ENCODE assay signal across 11 cellular contexts in the genomic region with DNA sequence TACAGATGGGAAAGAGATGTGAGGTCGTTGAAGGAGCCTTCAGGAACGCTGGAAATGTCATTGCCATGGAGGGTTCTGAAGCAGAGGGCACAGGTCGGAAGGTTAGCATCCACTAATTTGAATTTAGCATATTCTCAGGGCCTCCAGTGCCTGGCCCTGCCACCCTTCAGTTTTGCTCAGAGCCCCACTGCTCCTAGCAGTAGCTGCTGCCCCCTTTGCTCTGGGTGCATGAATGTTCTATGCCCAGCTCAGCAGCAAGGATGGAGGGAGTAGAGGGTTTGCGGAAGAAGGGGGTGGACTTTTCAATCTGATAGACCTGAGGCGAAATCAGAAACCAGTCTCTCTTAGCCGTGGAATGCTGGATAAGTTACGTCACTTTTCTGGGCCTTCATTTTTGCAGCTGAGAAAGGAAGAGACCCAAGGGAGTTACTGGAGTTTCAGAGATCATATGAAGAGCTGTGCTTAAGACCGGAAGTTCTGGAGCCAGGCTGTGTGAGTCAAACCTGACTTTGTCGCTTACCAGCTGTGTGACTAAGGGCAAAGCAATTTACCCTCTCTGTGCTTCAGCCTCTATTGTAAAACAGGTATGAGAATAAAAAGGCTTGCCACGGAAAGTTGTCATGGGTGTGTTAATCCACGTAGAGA.
A peak's percentile ranks its signal among the peaks of the same experiment; 100 is the strongest.
DNase-seq lines count a peak whose midpoint lies in the region; ATAC-seq and TF ChIP-seq lines count a peak whose summit lies in the region.
"Had no signal": no experiment of that assay in that cellular context is flagged by ENCODE, and none has a peak within 500 bp of the region (broad histone marks: within the 10 kb centered on the region; RNA-seq: fewer than 3 reads in every experiment).

No MANE protein-coding gene starts in this region.

- peak; percentile 77 for ATAC-seq in Right ventricle myocardium inferior
- no peak for ATAC-seq in HG03039 (IDR thresholded peaks at IDR 0.05; ENCODE audit: unreplicated experiment)
- ATAC-seq in HG02981 (IDR thresholded peaks at IDR 0.05; ENCODE audit: unreplicated experiment): no peak

- no peaks in the 10 kb centered on the region for H3K4me1 ChIP-seq in left ventricle myocardium inferior
- H3K4me1 ChIP-seq in right atrium auricular region: peaks cover 0 to 16% of the 10 kb centered on the region in 2 donors

- H3K4me3 ChIP-seq in left ventricle myocardium inferior: no peak overlapping the region
- H3K4me3 ChIP-seq in right atrium auricular region: no peak overlapping the region
- H3K4me3 ChIP-seq: BLaER1 had no signal

- DNase-seq in Right ventricle myocardium inferior (ENCODE audit: missing footprints): no peak
- DNase-seq in left ventricle myocardium inferior: no peak
- DNase-seq in amniotic stem cell (lab: John Stamatoyannopoulos, UW): peak; percentile 91
- DNase-seq in right atrium auricular region (ENCODE audit: low spot score): peak; percentile 77
- DNase-seq in NCI-H526 (lab: John Stamatoyannopoulos, UW): no peak
- DNase-seq in stimulated activated CD4-positive, alpha-beta T cell treated with anti-CD3 and anti-CD28 coated beads, Interleukin-4, amount 100 ng/mL, for 4 hours: no peak
- DNase-seq: activated naive CD4-positive, alpha-beta T cell treated with Interleukin-2 at 50 U/mL for 16 hours; T-helper 1 cell had no signal

- H3K27me3 ChIP-seq in left ventricle myocardium inferior (ENCODE audit: low read depth): no peaks in the 10 kb centered on the region
- H3K27me3 ChIP-seq in right atrium auricular region: no peaks in the 10 kb centered on the region
- H3K27me3 ChIP-seq: BLaER1 had no signal

- H3K36me3 ChIP-seq in left ventricle myocardium inferior (no peaks in the 10 kb centered on the region), right atrium auricular region (peaks cover 5% of the 10 kb centered on the region)
- H3K36me3 ChIP-seq: BLaER1 had no signal

- H3K9me3 ChIP-seq in left ventricle myocardium inferior (replicated peaks) (no peaks in the 10 kb centered on the region), right atrium auricular region (no peaks in the 10 kb centered on the region)
- H3K9me3 ChIP-seq: BLaER1 had no signal

- intact Hi-C loops in Right ventricle myocardium inferior (cut with DNase I) (no loop called here), left ventricle myocardium inferior (cut with micrococcal nuclease) (no loop called here)

- H3K27ac ChIP-seq in left ventricle myocardium inferior (replicated peaks) (no peak overlapping the region), right atrium auricular region (peak overlapping the region in 1 of 2 donors; percentile 38)
- H3K27ac ChIP-seq: BLaER1 had no signal

- TF ChIP-seq CTCF in left ventricle myocardium inferior (IDR thresholded peaks at IDR 0.05; ENCODE audit: borderline replicate concordance) (no peak), right atrium auricular region (IDR thresholded peaks at IDR 0.05) (no peak)

Comparison
In these comparisons a context has a peak if more than half of its experiments do, and no peak if none do; other contexts are left out.
1. DNase-seq: peak in amniotic stem cell (single experiment) and right atrium auricular region (single experiment); none in Right ventricle myocardium inferior (single experiment), left ventricle myocardium inferior (single experiment), NCI-H526 (0 of 2) and stimulated activated CD4-positive, alpha-beta T cell treated with anti-CD3 and anti-CD28 coated beads, Interleukin-4, amount 100 ng/mL, for 4 hours (0 of 2).